ENCODE assay signal across 13 cellular contexts in genomic region chr14:75431011-75431410, GRCh38. TPM values are rescaled to one million over a fixed set of nuclear protein-coding genes. Genes with fewer than 3 reads are reported as not detected.
DNase-seq lines count a peak whose midpoint lies in the region; ATAC-seq and TF ChIP-seq lines count a peak whose summit lies in the region.
"Had no signal": no experiment of that assay in that cellular context is flagged by ENCODE, and none has a peak within 500 bp of the region (broad histone marks: within the 10 kb centered on the region; RNA-seq: fewer than 3 reads in every experiment).

No MANE protein-coding gene starts in this region.

- H3K4me1 ChIP-seq in ACC112 (ENCODE audit: control insufficient read depth, insufficient read depth, low read length, unreplicated experiment) (peaks cover 28% of the 10 kb centered on the region), IMR-90 (ENCODE audit: control insufficient read depth, insufficient read depth, low read length) (peaks cover 29% of the 10 kb centered on the region), rectal smooth muscle tissue (ENCODE audit: control insufficient read depth, insufficient read depth, low read length) (peaks cover 40% of the 10 kb centered on the region)

- no peak overlapping the region for H4K8ac ChIP-seq in IMR-90 (ENCODE audit: low read depth in 2 of 2, low read length in 2 of 2)

- intact Hi-C loops in IMR-90 (cut with micrococcal nuclease): no loop called here
- intact Hi-C loops in posterior cingulate gyrus (cut with DNase I): loop anchor here (2.0 kb wide), 1 partner anchor 36 kb away; no protein-coding TSS in a partner anchor

- no TSS peak for BruUV-seq in IMR-90 (replicated peaks; lab: Mats Ljungman, UMichigan)

- peaks cover 50% of the 10 kb centered on the region for H3K79me2 ChIP-seq in ACC112 (ENCODE audit: control insufficient read depth, insufficient read depth, low read length, unreplicated experiment)

- POLR2A ChIA-PET in IMR-90 (lab: Charles Lee; ENCODE audit: unreplicated experiment): no interaction called here

- H3K9ac ChIP-seq in IMR-90 (ENCODE audit: low read depth, low read length) (peak overlapping the region; percentile 60; the same call in 1 of the 2 replicates), rectal smooth muscle tissue (ENCODE audit: low read length) (no peak overlapping the region)

- H2AK9ac ChIP-seq in IMR-90 (replicated peaks; ENCODE audit: low read depth, low read length, poor library complexity): no peak overlapping the region

- no peak overlapping the region for H3K27ac Mint-ChIP-seq in effector memory CD8-positive, alpha-beta T cell

- no peak for TF ChIP-seq POLR2A in IMR-90 (IDR thresholded peaks at IDR 0.05; ENCODE audit: low read depth, low read length)

- H3K36me3 ChIP-seq in ACC112 (ENCODE audit: insufficient read depth, low read length) (peaks cover 21% of the 10 kb centered on the region; the same call in 1 of the 2 replicates), IMR-90 (ENCODE audit: control insufficient read depth, insufficient read depth, low read length) (peaks cover 34% of the 10 kb centered on the region), rectal smooth muscle tissue (ENCODE audit: control insufficient read depth, insufficient read depth, low read length) (no peaks in the 10 kb centered on the region)

- DNase-seq in IMR-90: no peak
- DNase-seq in fibroblast of mammary gland (ENCODE audit: low read depth): no peak
- DNase-seq in NOMO-1 (lab: John Stamatoyannopoulos, UW; ENCODE audit: unreplicated experiment in 2 of 2): no peak
- no peak for DNase-seq in hypothalamus (lab: John Stamatoyannopoulos, UW)
- DNase-seq in posterior cingulate gyrus: no peak
- DNase-seq in effector memory CD8-positive, alpha-beta T cell: no peak
- DNase-seq: activated CD4-positive, alpha-beta T cell treated with anti-CD3 and anti-CD28 coated beads, Interleukin-2, amount 50 U/mL, for 4 hours; NCI-H524; RPMI8226; T-helper 9 cell; thyroid gland had no signal

- H2BK5ac ChIP-seq in IMR-90 (ENCODE audit: low read depth, low read length, poor library complexity, severe bottlenecking): no peak overlapping the region

- peaks cover 9 to 79% of the 10 kb centered on the region in 2 donors for H3K27me3 Mint-ChIP-seq in effector memory CD8-positive, alpha-beta T cell

- no peak overlapping the region; the same call in 1 of the 2 replicates for H3K4ac ChIP-seq in IMR-90 (ENCODE audit: low read depth, low read length)

- peak overlapping the region; percentile 77 for H3K23ac ChIP-seq in IMR-90 (ENCODE audit: low read depth, low read length)

- in situ Hi-C loops in IMR-90 (cut with MboI; ENCODE audit: low sequenced_read_pairs): no loop called here

- no peaks in the 10 kb centered on the region for H3K9me3 ChIP-seq in IMR-90 (ENCODE audit: control insufficient read depth, insufficient read depth, low read length)
- H3K9me3 ChIP-seq: thyroid gland had no signal

- H3K56ac ChIP-seq in IMR-90 (ENCODE audit: extremely low read depth, insufficient read depth, low read length): peak overlapping the region; percentile 22; the same call in 1 of the 2 replicates

- peak overlapping the region; percentile 92 for H3K4me3 ChIP-seq in ACC112 (ENCODE audit: low read depth, low read length)
- no peak overlapping the region; the same call in 1 of the 2 replicates for H3K4me3 ChIP-seq in IMR-90 (ENCODE audit: insufficient read depth, low read depth, low read length)
- peak overlapping the region; percentile 4 for H3K4me3 ChIP-seq in fibroblast of mammary gland (ENCODE audit: control insufficient read depth, low read depth, low read length)
- H3K4me3 ChIP-seq in rectal smooth muscle tissue (ENCODE audit: low read length): no peak overlapping the region
- H3K4me3 ChIP-seq: thyroid gland had no signal

- H3K14ac ChIP-seq in IMR-90 (replicated peaks; ENCODE audit: low read depth, low read length): no peak overlapping the region; the same call in 1 of the 2 replicates

- no peak overlapping the region for H2AK5ac ChIP-seq in IMR-90 (ENCODE audit: low read depth, low read length)

- dilution Hi-C loops in IMR-90 (cut with HindIII; ENCODE audit: low sequenced_read_pairs, unreplicated experiment): no loop called here

- peaks cover 6% of the 10 kb centered on the region for H3K36me3 Mint-ChIP-seq in effector memory CD8-positive, alpha-beta T cell (ENCODE audit: insufficient read depth)

- H3K4me1 Mint-ChIP-seq in effector memory CD8-positive, alpha-beta T cell (ENCODE audit: low read depth in 2 of 2): peaks cover 0 to 3% of the 10 kb centered on the region in 2 donors

- no peak overlapping the region for H4K91ac ChIP-seq in IMR-90 (ENCODE audit: insufficient read depth, low read depth, low read length)

- H2BK120ac ChIP-seq in IMR-90 (ENCODE audit: low read depth, low read length): no peak overlapping the region

- CTCF ChIA-PET in IMR-90 (lab: Yijun Ruan, JAX): interaction anchor here (0.6 to 1.3 kb wide), 2 partner anchors 15 to 58 kb away, joined by 3 to 4 read pairs; no protein-coding TSS in a partner anchor

- H4K5ac ChIP-seq in IMR-90 (ENCODE audit: low read depth, low read length): no peak overlapping the region

- 92% methylated on average over 3 of the region's 6 CpGs; no CpG with 5 or more reads in 1 of the 2 experiments for WGBS in IMR-90 (ENCODE audit: extremely low coverage in 2 of 2, insufficient read length in 1 of 2), 2 experiments

- H3K4me3 Mint-ChIP-seq in effector memory CD8-positive, alpha-beta T cell: no peak overlapping the region

- H3K79me1 ChIP-seq in IMR-90 (ENCODE audit: low read depth in 1 of 2, low read length in 2 of 2): peaks cover 26 to 73% of the 10 kb centered on the region in 2 experiments

- H3K9me1 ChIP-seq in IMR-90 (ENCODE audit: insufficient read depth, low read length): peaks cover 47% of the 10 kb centered on the region

- peak overlapping the region; percentile 78 for H3K4me2 ChIP-seq in IMR-90 (ENCODE audit: low read depth, low read length)

- no peak for ATAC-seq in IMR-90 (ENCODE audit: low read depth)
- ATAC-seq in effector memory CD8-positive, alpha-beta T cell (replicated peaks): no peak

- H2BK20ac ChIP-seq in IMR-90 (ENCODE audit: low read depth, low read length): no peak overlapping the region

- no peak overlapping the region for H2AFZ ChIP-seq in ACC112 (ENCODE audit: low read length, unreplicated experiment)
- H2AFZ ChIP-seq in IMR-90 (replicated peaks; ENCODE audit: low read length, poor library complexity): peak overlapping the region; percentile 1

- no peak for TF ChIP-seq RAD21 in IMR-90 (IDR thresholded peaks at IDR 0.05; ENCODE audit: low read length)

- no peak for TF ChIP-seq CTCF in IMR-90 (conservative IDR thresholded peaks at IDR 0.05; ENCODE audit: low read depth, low read length)
- TF ChIP-seq CTCF in fibroblast of mammary gland (conservative IDR thresholded peaks at IDR 0.05; ENCODE audit: control insufficient read depth, insufficient read depth, low read depth, low read length): no peak

- peaks cover 73% of the 10 kb centered on the region for H4K20me1 ChIP-seq in IMR-90 (ENCODE audit: insufficient read depth, low read length)

- H3K9me3 Mint-ChIP-seq in effector memory CD8-positive, alpha-beta T cell: no peaks in the 10 kb centered on the region

- H3K27ac ChIP-seq in ACC112 (ENCODE audit: low read depth, low read length): no peak overlapping the region
- no peak overlapping the region for H3K27ac ChIP-seq in IMR-90 (ENCODE audit: insufficient read depth, low read length)
- peak overlapping the region; percentile 8 for H3K27ac ChIP-seq in rectal smooth muscle tissue (ENCODE audit: low read depth, low read length)

- no peak overlapping the region for H3K18ac ChIP-seq in IMR-90 (ENCODE audit: low read depth, low read length)

- no peaks in the 10 kb centered on the region for H3K27me3 ChIP-seq in ACC112 (ENCODE audit: insufficient read depth, low read length)
- no peaks in the 10 kb centered on the region for H3K27me3 ChIP-seq in IMR-90 (ENCODE audit: control insufficient read depth, insufficient read depth, low read length)
- H3K27me3 ChIP-seq in rectal smooth muscle tissue (ENCODE audit: control insufficient read depth, insufficient read depth, low read length): no peaks in the 10 kb centered on the region
- H3K27me3 ChIP-seq: thyroid gland had no signal

- no peak overlapping the region for H2BK15ac ChIP-seq in IMR-90 (ENCODE audit: low read depth, low read length)

TF ChIP-seq in IMR-90, 13 proteins besides CTCF, POLR2A, EP300 and RAD21:
- TF ChIP-seq RCOR1 (IDR thresholded peaks at IDR 0.05; ENCODE audit: insufficient replicate concordance, low read length) (no peak), NFE2L2 (IDR thresholded peaks at IDR 0.05; ENCODE audit: low read depth, low read length) (no peak)

RNA-seq across cellular contexts. Expression of gene JDP2, which starts 3.2 kb away (rescaled TPM):
- 35.7 and 38.9 TPM in 2 replicates for total RNA-seq in IMR-90 (2012; rRNA removed)
- 38.4 and 39.7 TPM in 2 replicates for polyA plus RNA-seq in IMR-90 (2012; rRNA removed)
- 47.8 and 52.8 TPM in 2 replicates for polyA plus RNA-seq in IMR-90 (2012; cell fraction: cytosol; rRNA removed)
- polyA plus RNA-seq in IMR-90 (2012; cell fraction: nucleus; rRNA removed; ENCODE audit: low replicate concordance): 18.7 and 32.8 TPM in 2 replicates

Comparison
In these comparisons a context has a peak if more than half of its experiments do, and no peak if none do; other contexts are left out.
1. H3K4me3 ChIP-seq: peak in ACC112 (single experiment) and fibroblast of mammary gland (single experiment); none in IMR-90 (single experiment) and rectal smooth muscle tissue (single experiment).